10 cellular contexts compared by ENCODE assay signal in the genomic region with DNA sequence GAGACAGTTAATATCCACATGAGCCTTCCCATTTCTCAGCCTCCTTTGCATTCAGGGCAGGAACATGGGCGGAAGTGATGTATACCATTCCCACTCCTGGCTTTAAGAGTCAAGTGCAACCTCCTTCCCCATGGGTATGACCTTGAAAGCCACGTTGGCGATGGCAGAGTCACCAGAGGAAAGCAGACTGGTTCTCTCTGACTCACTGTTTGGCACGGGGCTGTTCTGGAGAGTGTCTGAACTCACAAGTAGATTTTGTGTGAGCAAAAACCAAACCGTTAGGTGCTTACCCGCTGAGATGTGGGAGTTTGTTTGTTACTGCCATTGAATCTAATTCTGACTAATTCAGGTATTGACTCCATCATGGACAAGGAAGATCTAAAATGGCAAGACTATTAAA. TPM values are rescaled to one million over a fixed set of nuclear protein-coding genes. Genes with fewer than 3 reads are reported as not detected.
A peak's percentile ranks its signal among the peaks of the same experiment; 100 is the strongest.
DNase-seq lines count a peak whose midpoint lies in the region; ATAC-seq and TF ChIP-seq lines count a peak whose summit lies in the region.
"Had no signal": no experiment of that assay in that cellular context is flagged by ENCODE, and none has a peak within 500 bp of the region (broad histone marks: within the 10 kb centered on the region; RNA-seq: fewer than 3 reads in every experiment).

No MANE protein-coding gene starts in this region.

- DNase-seq in activated CD4-positive, alpha-beta T cell treated with anti-CD3 and anti-CD28 coated beads for 36 hours: peak; percentile 88
- DNase-seq in activated CD4-positive, alpha-beta T cell treated with anti-CD3 and anti-CD28 coated beads for 4 hours: no peak
- peak; percentile 6 for DNase-seq in HPDE6-E6E7 (ENCODE audit: extremely low spot score)
- peak; percentile 68 for DNase-seq in MCF 10A (ENCODE audit: unreplicated experiment)
- peak; percentile 19 for DNase-seq in stimulated activated naive B cell treated with anti-CD40 and anti-IgM and Interleukin-4, amounts not matched to agents 10 μg/mL and 1 μg/mL and 100 μg/mL, for 72 hours
- DNase-seq in NCI-H82 treated with DMSO at 0.1 percent for 48 hours (lab: John Stamatoyannopoulos, UW; ENCODE audit: unreplicated experiment): no peak
- no peak for DNase-seq in MV-4-11 (lab: John Stamatoyannopoulos, UW)
- DNase-seq in SKM-1 treated with dmso at 0.1 percent for 144 hours (lab: John Stamatoyannopoulos, UW; ENCODE audit: unreplicated experiment): no peak
- DNase-seq: nephron progenitor cell had no signal

- BruUV-seq in MCF 10A (replicated peaks; lab: Mats Ljungman, UMichigan): no TSS peak

- H3K36me3 Mint-ChIP-seq in activated CD4-positive, alpha-beta T cell treated with anti-CD3 and anti-CD28 coated beads for 36 hours (ENCODE audit: low read depth): peaks cover 2% of the 10 kb centered on the region
- H3K36me3 Mint-ChIP-seq in MCF 10A (ENCODE audit: insufficient read depth, unreplicated experiment): no peaks in the 10 kb centered on the region
- H3K36me3 Mint-ChIP-seq in stimulated activated naive B cell treated with anti-CD40 and anti-IgM and Interleukin-4, amounts not matched to agents 10 μg/mL and 1 μg/mL and 100 μg/mL, for 72 hours: peaks cover 3 to 4% of the 10 kb centered on the region in 2 donors

- H3K27ac Mint-ChIP-seq in activated CD4-positive, alpha-beta T cell treated with anti-CD3 and anti-CD28 coated beads for 36 hours: peak overlapping the region; percentile 89
- H3K27ac Mint-ChIP-seq in MCF 10A (ENCODE audit: low read depth, unreplicated experiment): no peak overlapping the region
- H3K27ac Mint-ChIP-seq in stimulated activated naive B cell treated with anti-CD40 and anti-IgM and Interleukin-4, amounts not matched to agents 10 μg/mL and 1 μg/mL and 100 μg/mL, for 72 hours: no peak overlapping the region
- H3K27ac Mint-ChIP-seq: nephron progenitor cell had no signal

- POLR2A ChIA-PET in activated CD4-positive, alpha-beta T cell treated with anti-CD3 and anti-CD28 coated beads for 36 hours (lab: Charles Lee): no interaction called here
- POLR2A ChIA-PET in MCF 10A (lab: Yijun Ruan, JAX): no interaction called here

- H3K4me1 Mint-ChIP-seq in activated CD4-positive, alpha-beta T cell treated with anti-CD3 and anti-CD28 coated beads for 36 hours: peaks cover 50% of the 10 kb centered on the region
- H3K4me1 Mint-ChIP-seq in MCF 10A (ENCODE audit: insufficient read depth, unreplicated experiment): peaks cover 18% of the 10 kb centered on the region
- peaks cover 5 to 7% of the 10 kb centered on the region in 2 donors for H3K4me1 Mint-ChIP-seq in stimulated activated naive B cell treated with anti-CD40 and anti-IgM and Interleukin-4, amounts not matched to agents 10 μg/mL and 1 μg/mL and 100 μg/mL, for 72 hours
- H3K4me1 Mint-ChIP-seq: nephron progenitor cell had no signal

- CTCF ChIA-PET in activated CD4-positive, alpha-beta T cell treated with anti-CD3 and anti-CD28 coated beads for 36 hours (lab: Charles Lee): no interaction called here
- CTCF ChIA-PET in MCF 10A (lab: Yijun Ruan, JAX): no interaction called here

- H3K4me3 Mint-ChIP-seq in activated CD4-positive, alpha-beta T cell treated with anti-CD3 and anti-CD28 coated beads for 36 hours: peak overlapping the region; percentile 46
- H3K4me3 Mint-ChIP-seq in MCF 10A (ENCODE audit: unreplicated experiment): no peak overlapping the region
- H3K4me3 Mint-ChIP-seq in stimulated activated naive B cell treated with anti-CD40 and anti-IgM and Interleukin-4, amounts not matched to agents 10 μg/mL and 1 μg/mL and 100 μg/mL, for 72 hours: no peak overlapping the region
- H3K4me3 Mint-ChIP-seq: nephron progenitor cell had no signal

- TF ChIP-seq CTCF in MCF 10A (IDR thresholded peaks at IDR 0.05; ENCODE audit: unreplicated experiment): no peak

- intact Hi-C loops in activated CD4-positive, alpha-beta T cell treated with anti-CD3 and anti-CD28 coated beads for 36 hours (cut with DNase I, micrococcal nuclease): loop anchor here (1.0 to 10.0 kb wide), 16 partner anchors 37 to 1297 kb away; a partner anchor contains a TSS
- intact Hi-C loops in MCF 10A (cut with micrococcal nuclease): no loop called here

- peaks cover 10% of the 10 kb centered on the region for H3K27me3 Mint-ChIP-seq in activated CD4-positive, alpha-beta T cell treated with anti-CD3 and anti-CD28 coated beads for 36 hours
- no peaks in the 10 kb centered on the region for H3K27me3 Mint-ChIP-seq in MCF 10A (ENCODE audit: insufficient read depth, unreplicated experiment)
- peaks cover 19 to 23% of the 10 kb centered on the region in 2 donors for H3K27me3 Mint-ChIP-seq in stimulated activated naive B cell treated with anti-CD40 and anti-IgM and Interleukin-4, amounts not matched to agents 10 μg/mL and 1 μg/mL and 100 μg/mL, for 72 hours

- peak; percentile 89 for ATAC-seq in activated CD4-positive, alpha-beta T cell treated with anti-CD3 and anti-CD28 coated beads for 36 hours
- peak; percentile 81 to 94 for ATAC-seq in stimulated activated naive B cell treated with anti-CD40 and anti-IgM and Interleukin-4, amounts not matched to agents 10 μg/mL and 1 μg/mL and 100 μg/mL, for 72 hours (replicated peaks)
- ATAC-seq: gastroesophageal sphincter had no signal

- H3K9me3 Mint-ChIP-seq in activated CD4-positive, alpha-beta T cell treated with anti-CD3 and anti-CD28 coated beads for 36 hours (ENCODE audit: low read depth): no peaks in the 10 kb centered on the region
- peaks cover 5% of the 10 kb centered on the region for H3K9me3 Mint-ChIP-seq in MCF 10A (ENCODE audit: unreplicated experiment)
- peaks cover 0 to 1% of the 10 kb centered on the region in 2 donors for H3K9me3 Mint-ChIP-seq in stimulated activated naive B cell treated with anti-CD40 and anti-IgM and Interleukin-4, amounts not matched to agents 10 μg/mL and 1 μg/mL and 100 μg/mL, for 72 hours

RNA-seq across cellular contexts. Expression of a gene that starts 36.7 kb away (rescaled TPM):
- not detected for total RNA-seq in activated CD4-positive, alpha-beta T cell treated with anti-CD3 and anti-CD28 coated beads for 36 hours
- not detected in 2 replicates for total RNA-seq in MCF 10A (2022)

Comparison
In these comparisons a context has a peak if more than half of its experiments do, and no peak if none do; other contexts are left out.
1. DNase-seq: peak in activated CD4-positive, alpha-beta T cell treated with anti-CD3 and anti-CD28 coated beads for 36 hours (single experiment), HPDE6-E6E7 (single experiment), MCF 10A (single experiment) and stimulated activated naive B cell treated with anti-CD40 and anti-IgM and Interleukin-4, amounts not matched to agents 10 μg/mL and 1 μg/mL and 100 μg/mL, for 72 hours (single experiment); none in activated CD4-positive, alpha-beta T cell treated with anti-CD3 and anti-CD28 coated beads for 4 hours (0 of 2), NCI-H82 treated with DMSO at 0.1 percent for 48 hours (single experiment), MV-4-11 (single experiment) and SKM-1 treated with dmso at 0.1 percent for 144 hours (single experiment).